ENCODE assay signal across 33 cellular contexts in the genomic region with DNA sequence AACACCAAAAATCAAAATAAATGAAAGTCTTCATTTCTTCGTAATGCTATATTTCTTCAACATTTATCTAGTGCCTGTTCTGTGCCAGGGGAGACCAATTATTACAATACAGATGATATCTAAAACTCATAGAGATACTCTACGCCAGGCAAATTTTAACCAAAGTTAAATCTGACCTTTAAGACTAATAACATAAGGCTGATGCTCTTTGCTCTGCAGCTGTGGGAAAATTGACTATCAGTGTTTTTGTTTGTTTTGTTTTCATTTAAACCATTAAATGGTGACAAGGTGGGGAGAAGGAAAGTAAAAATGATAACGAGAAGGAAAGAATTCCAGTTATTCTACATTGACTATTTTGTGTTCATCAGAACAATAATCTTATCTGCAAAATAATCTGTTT.
"Had no signal": no experiment of that assay in that cellular context is flagged by ENCODE, and none has a peak within 500 bp of the region (broad histone marks: within the 10 kb centered on the region; RNA-seq: fewer than 3 reads in every experiment).

No MANE protein-coding gene starts in this region.

- H3K9me3 ChIP-seq: MG63 had no signal

- H3K27ac ChIP-seq: KMS-11 had no signal

- H3K9ac ChIP-seq: KMS-11 had no signal

- DNase-seq: Karpas-422, Kasumi-1, MG63, MM.1S, MV-4-11, NCI-H1048, NCI-H1092, NCI-H1092 treated with DMSO at 0.1 percent for 48 hours, NCI-H1105, NCI-H1105 treated with DMSO at 0.1 percent for 48 hours, NCI-H1417, NCI-H1417 treated with DMSO at 0.1 percent for 48 hours, NCI-H1436, NCI-H1436 treated with DMSO at 0.1 percent for 48 hours, NCI-H146, NCI-H1694, NCI-H1694 treated with DMSO at 0.1 percent for 48 hours, NCI-H187, NCI-H187 treated with DMSO at 0.1 percent for 48 hours, NCI-H1930, NCI-H2029, NCI-H2029 treated with DMSO at 0.1 percent for 48 hours, NCI-H2081, NCI-H2081 treated with DMSO at 0.1 percent for 48 hours, NCI-H2107, NCI-H2171, NCI-H2227 treated with DMSO at 0.1 percent for 48 hours, NCI-H226, NCI-H345, NCI-H446, NCI-H446 treated with DMSO at 0.1 percent for 48 hours, NCI-H510A had no signal

- H3K4me3 ChIP-seq: MG63 had no signal

- H3K36me3 ChIP-seq: MG63 had no signal

- H3K27me3 ChIP-seq: MG63 had no signal

- H3K4me2 ChIP-seq: KMS-11 had no signal
